In the genomic region with DNA sequence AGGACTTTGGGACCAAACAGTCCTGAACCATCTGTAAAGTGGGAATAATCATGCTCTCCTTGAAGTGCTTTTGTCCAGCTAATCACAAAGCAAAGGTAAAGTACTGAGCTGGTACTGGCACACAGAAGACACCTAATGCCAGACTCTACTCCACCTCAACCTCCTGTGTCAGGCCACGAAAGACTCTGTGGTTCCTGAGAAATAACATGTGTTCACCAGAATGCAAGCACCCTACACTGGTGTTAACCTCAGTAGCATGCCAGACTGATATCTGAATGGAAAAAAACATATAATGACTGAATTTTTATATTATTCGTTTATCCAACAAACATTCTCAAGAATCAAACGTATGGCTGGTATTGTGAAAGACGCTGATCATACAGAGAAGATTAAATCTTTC, we compare ENCODE assay signal across 12 cellular contexts.
DNase-seq lines count a peak whose midpoint lies in the region; ATAC-seq and TF ChIP-seq lines count a peak whose summit lies in the region.
"Had no signal": no experiment of that assay in that cellular context is flagged by ENCODE, and none has a peak within 500 bp of the region (broad histone marks: within the 10 kb centered on the region; RNA-seq: fewer than 3 reads in every experiment).

No MANE protein-coding gene starts in this region.

- WGBS in esophagus squamous epithelium, 2 donors, result 31 to 60% methylated on average over 4 of the region's 4 CpGs

- peak; percentile 77 for ATAC-seq in stimulated activated naive CD8-positive, alpha-beta T cell treated with anti-CD3 and anti-CD28 coated beads, Interleukin-15, amount 100 ng/mL, for 72 hours

- no peak for TF ChIP-seq POLR2A in esophagus squamous epithelium (IDR thresholded peaks at IDR 0.05)

- H3K4me3 ChIP-seq in esophagus squamous epithelium, result peak overlapping the region in 1 of 4 donors; percentile 31
- H3K4me3 ChIP-seq: ascending aorta; BLaER1 treated with 17β-estradiol and CSF1 and Interleukin-3, amounts not matched to agents 10 nM and 100 nM; esophagus muscularis mucosa had no signal

- DNase-seq in stimulated activated CD4-positive, alpha-beta T cell treated with anti-CD3 and anti-CD28 coated beads, Interleukin-4, amount 100 ng/mL, for 24 hours, result peak; percentile 24
- no peak for DNase-seq in stimulated activated CD4-positive, alpha-beta T cell treated with anti-CD3 and anti-CD28 coated beads, Interleukin-2, amount 100 ng/mL, for 24 hours
- DNase-seq in activated CD4-positive, alpha-beta T cell treated with anti-CD3 and anti-CD28 coated beads, Interleukin-2, amount 10 ng/mL, durations not matched to agents 7 days and 5 days, result peak; percentile 66
- DNase-seq in esophagus squamous epithelium (lab: John Stamatoyannopoulos, UW) (no peak), NCI-H82 treated with DMSO at 0.1 percent for 48 hours (lab: John Stamatoyannopoulos, UW; ENCODE audit: unreplicated experiment) (no peak), NCI-H2227 (lab: John Stamatoyannopoulos, UW; ENCODE audit: unreplicated experiment) (no peak)
- DNase-seq in stimulated activated naive CD8-positive, alpha-beta T cell treated with anti-CD3 and anti-CD28 coated beads, Interleukin-15, amount 100 ng/mL, for 72 hours, result peak; percentile 29 to 58
- no peak for DNase-seq in activated CD8-positive, alpha-beta memory T cell treated with anti-CD3 and anti-CD28 coated beads, Interleukin-2, amount 50 U/mL, for 4 hours
- DNase-seq: NCI-H1092 treated with DMSO at 0.1 percent for 48 hours had no signal

- H3K36me3 ChIP-seq in esophagus squamous epithelium, result no peaks in the 10 kb centered on the region
- H3K36me3 ChIP-seq: ascending aorta; BLaER1 treated with 17β-estradiol and CSF1 and Interleukin-3, amounts not matched to agents 10 nM and 100 nM; esophagus muscularis mucosa had no signal

- peaks cover 60% of the 10 kb centered on the region for H3K4me1 Mint-ChIP-seq in activated CD4-positive, alpha-beta T cell treated with anti-CD3 and anti-CD28 coated beads, Interleukin-2, amount 10 ng/mL, durations not matched to agents 7 days and 5 days
- H3K4me1 Mint-ChIP-seq in stimulated activated naive CD8-positive, alpha-beta T cell treated with anti-CD3 and anti-CD28 coated beads, Interleukin-15, amount 100 ng/mL, for 72 hours, result peaks cover 55% of the 10 kb centered on the region

- no peaks in the 10 kb centered on the region for H3K9me3 ChIP-seq in esophagus squamous epithelium
- H3K9me3 ChIP-seq: ascending aorta; BLaER1 treated with 17β-estradiol and CSF1 and Interleukin-3, amounts not matched to agents 10 nM and 100 nM; esophagus muscularis mucosa had no signal

- CTCF ChIA-PET in activated CD4-positive, alpha-beta T cell treated with anti-CD3 and anti-CD28 coated beads, Interleukin-2, amount 10 ng/mL, durations not matched to agents 7 days and 5 days (lab: Charles Lee), result interaction anchor here (2.4 kb wide), 1 partner anchor 10 kb away, joined by 6 read pairs; no protein-coding TSS in a partner anchor

- peaks cover 1% of the 10 kb centered on the region for H3K36me3 Mint-ChIP-seq in activated CD4-positive, alpha-beta T cell treated with anti-CD3 and anti-CD28 coated beads, Interleukin-2, amount 10 ng/mL, durations not matched to agents 7 days and 5 days (ENCODE audit: low read depth)

- H3K27me3 Mint-ChIP-seq in activated CD4-positive, alpha-beta T cell treated with anti-CD3 and anti-CD28 coated beads, Interleukin-2, amount 10 ng/mL, durations not matched to agents 7 days and 5 days, result peaks cover 11% of the 10 kb centered on the region
- no peaks in the 10 kb centered on the region for H3K27me3 Mint-ChIP-seq in stimulated activated naive CD8-positive, alpha-beta T cell treated with anti-CD3 and anti-CD28 coated beads, Interleukin-15, amount 100 ng/mL, for 72 hours

- peak overlapping the region; percentile 92 for H3K27ac Mint-ChIP-seq in activated CD4-positive, alpha-beta T cell treated with anti-CD3 and anti-CD28 coated beads, Interleukin-2, amount 10 ng/mL, durations not matched to agents 7 days and 5 days
- H3K27ac Mint-ChIP-seq in stimulated activated naive CD8-positive, alpha-beta T cell treated with anti-CD3 and anti-CD28 coated beads, Interleukin-15, amount 100 ng/mL, for 72 hours, result peak overlapping the region; percentile 73 to 95

- intact Hi-C loops in esophagus squamous epithelium (cut with DNase I), result no loop called here

- POLR2A ChIA-PET in activated CD4-positive, alpha-beta T cell treated with anti-CD3 and anti-CD28 coated beads, Interleukin-2, amount 10 ng/mL, durations not matched to agents 7 days and 5 days (lab: Charles Lee), result no interaction called here

- H3K4me3 Mint-ChIP-seq in activated CD4-positive, alpha-beta T cell treated with anti-CD3 and anti-CD28 coated beads, Interleukin-2, amount 10 ng/mL, durations not matched to agents 7 days and 5 days, result peak overlapping the region; percentile 72
- peak overlapping the region; percentile 80 to 92 for H3K4me3 Mint-ChIP-seq in stimulated activated naive CD8-positive, alpha-beta T cell treated with anti-CD3 and anti-CD28 coated beads, Interleukin-15, amount 100 ng/mL, for 72 hours

- H3K27me3 ChIP-seq in esophagus squamous epithelium, result no peaks in the 10 kb centered on the region
- H3K27me3 ChIP-seq: ascending aorta; BLaER1 treated with 17β-estradiol and CSF1 and Interleukin-3, amounts not matched to agents 10 nM and 100 nM; esophagus muscularis mucosa had no signal

- TF ChIP-seq CTCF in esophagus squamous epithelium (IDR thresholded peaks at IDR 0.05), result no peak

- H3K27ac ChIP-seq in esophagus squamous epithelium, result peak overlapping the region; percentile 9 to 75 (median 66)
- H3K27ac ChIP-seq: ascending aorta; BLaER1 treated with 17β-estradiol and CSF1 and Interleukin-3, amounts not matched to agents 10 nM and 100 nM; esophagus muscularis mucosa had no signal

- H3K9me3 Mint-ChIP-seq in activated CD4-positive, alpha-beta T cell treated with anti-CD3 and anti-CD28 coated beads, Interleukin-2, amount 10 ng/mL, durations not matched to agents 7 days and 5 days, result no peaks in the 10 kb centered on the region
- no peaks in the 10 kb centered on the region for H3K9me3 Mint-ChIP-seq in stimulated activated naive CD8-positive, alpha-beta T cell treated with anti-CD3 and anti-CD28 coated beads, Interleukin-15, amount 100 ng/mL, for 72 hours

- peaks cover 0 to 38% (median 6%) of the 10 kb centered on the region in 3 donors for H3K4me1 ChIP-seq in esophagus squamous epithelium
- H3K4me1 ChIP-seq: ascending aorta had no signal

Comparison
In these comparisons a context has a peak if more than half of its experiments do, and no peak if none do; other contexts are left out.
1. DNase-seq: peak in stimulated activated CD4-positive, alpha-beta T cell treated with anti-CD3 and anti-CD28 coated beads, Interleukin-4, amount 100 ng/mL, for 24 hours (single experiment), activated CD4-positive, alpha-beta T cell treated with anti-CD3 and anti-CD28 coated beads, Interleukin-2, amount 10 ng/mL, durations not matched to agents 7 days and 5 days (single experiment) and stimulated activated naive CD8-positive, alpha-beta T cell treated with anti-CD3 and anti-CD28 coated beads, Interleukin-15, amount 100 ng/mL, for 72 hours (2 of 2); none in stimulated activated CD4-positive, alpha-beta T cell treated with anti-CD3 and anti-CD28 coated beads, Interleukin-2, amount 100 ng/mL, for 24 hours (0 of 2), esophagus squamous epithelium (single experiment), NCI-H82 treated with DMSO at 0.1 percent for 48 hours (single experiment), NCI-H2227 (single experiment) and activated CD8-positive, alpha-beta memory T cell treated with anti-CD3 and anti-CD28 coated beads, Interleukin-2, amount 50 U/mL, for 4 hours (single experiment).